31 cellular contexts compared by ENCODE assay signal in the genomic region with DNA sequence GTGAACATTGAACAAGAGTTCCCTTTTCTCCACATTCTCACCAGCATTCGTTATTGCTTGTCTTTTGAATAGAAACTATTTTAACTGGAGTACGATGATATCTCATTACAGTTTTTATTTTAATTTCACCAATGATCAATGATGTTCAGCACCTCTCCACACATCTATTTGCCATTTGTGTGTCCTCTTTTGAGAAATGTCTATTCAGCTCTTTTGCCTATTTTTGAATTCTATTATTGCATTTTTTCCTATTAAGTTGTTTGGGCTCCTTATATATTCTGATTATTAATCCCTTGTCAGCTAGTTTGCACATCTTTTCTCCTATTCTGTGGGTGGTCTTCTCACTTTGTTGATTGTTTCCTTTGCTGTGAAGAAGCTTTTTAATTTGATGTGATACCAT.
"Had no signal": no experiment of that assay in that cellular context is flagged by ENCODE, and none has a peak within 500 bp of the region (broad histone marks: within the 10 kb centered on the region; RNA-seq: fewer than 3 reads in every experiment).

No MANE protein-coding gene starts in this region.

- H3K4me1 ChIP-seq: ascending aorta had no signal

- DNase-seq: activated B cell treated with CpG ODN at 0.5 μM for 24 hours; activated CD4-positive, alpha-beta memory T cell treated with anti-CD3 and anti-CD28 coated beads, Interleukin-2, amount 10 ng/mL, durations not matched to agents 7 days and 5 days; activated CD4-positive, alpha-beta T cell treated with anti-CD3 and anti-CD28 coated beads for 1 hour; activated CD4-positive, alpha-beta T cell treated with anti-CD3 and anti-CD28 coated beads for 36 hours; activated CD4-positive, alpha-beta T cell treated with anti-CD3 and anti-CD28 coated beads for 48 hours; activated CD4-positive, alpha-beta T cell treated with anti-CD3 and anti-CD28 coated beads, Interleukin-2, amount 10 ng/mL, durations not matched to agents 7 days and 5 days; activated CD4-positive, alpha-beta T cell treated with anti-CD3 and anti-CD28 coated beads, Interleukin-2, amount 50 U/mL, for 48 hours; activated CD8-positive, alpha-beta memory T cell treated with anti-CD3 and anti-CD28 coated beads for 24 hours; activated CD8-positive, alpha-beta memory T cell treated with anti-CD3 and anti-CD28 coated beads, Interleukin-2, amount 10 ng/mL, durations not matched to agents 7 days and 5 days; activated CD8-positive, alpha-beta memory T cell treated with anti-CD3 and anti-CD28 coated beads, Interleukin-2, amount 50 U/mL, for 48 hours; activated CD8-positive, alpha-beta T cell treated with anti-CD3 and anti-CD28 coated beads, Interleukin-2, amount 10 ng/mL, durations not matched to agents 7 days and 5 days; activated effector memory CD4-positive, alpha-beta T cell treated with Interleukin-2 at 50 U/mL for 16 hours; activated gamma-delta T cell; activated naive CD4-positive, alpha-beta T cell treated with anti-CD3 and anti-CD28 coated beads, Interleukin-2, amount 10 ng/mL, durations not matched to agents 7 days and 5 days; activated naive CD4-positive, alpha-beta T cell treated with Interleukin-2 at 50 U/mL for 16 hours; activated naive CD8-positive, alpha-beta T cell treated with anti-CD3 and anti-CD28 coated beads, Interleukin-2, amount 10 ng/mL, durations not matched to agents 7 days and 5 days; activated naive CD8-positive, alpha-beta T cell treated with anti-CD3 and anti-CD28 coated beads, Interleukin-2, amount 50 U/mL, for 24 hours; activated T-cell treated with anti-CD3 and anti-CD28 coated beads, Interleukin-2, amount 50 U/mL, for 24 hours; activated T-cell treated with anti-CD3 and anti-CD28 coated beads, Interleukin-2, amount 50 U/mL, for 48 hours; amygdala; anterior cingulate cortex; caudate nucleus; cerebellar nuclear complex; T-helper 1 cell; T-helper 2 cell; T-helper 9 cell had no signal

- H3K27ac ChIP-seq: ascending aorta, cardiac muscle cell, VCaP had no signal

- H3K4me3 ChIP-seq: ascending aorta, cardiac muscle cell had no signal

- H3K27me3 ChIP-seq: ascending aorta, cardiac muscle cell had no signal

- H3K36me3 ChIP-seq: ascending aorta, cardiac muscle cell had no signal

- FAIRE-seq: bronchial epithelial cell, TTC549 had no signal

- ATAC-seq: activated CD4-positive, alpha-beta T cell treated with anti-CD3 and anti-CD28 coated beads for 36 hours; activated CD8-positive, alpha-beta memory T cell treated with anti-CD3 and anti-CD28 coated beads, Interleukin-2, amount 10 ng/mL, durations not matched to agents 7 days and 5 days; activated CD8-positive, alpha-beta T cell treated with anti-CD3 and anti-CD28 coated beads, Interleukin-2, amount 10 ng/mL, durations not matched to agents 7 days and 5 days; activated naive CD8-positive, alpha-beta T cell treated with anti-CD3 and anti-CD28 coated beads, Interleukin-2, amount 50 U/mL, for 24 hours had no signal
